Comparison of ENCODE assay signal across 8 cellular contexts in genomic region chr3:76585794-76586392, GRCh38.
DNase-seq lines count a peak whose midpoint lies in the region; ATAC-seq and TF ChIP-seq lines count a peak whose summit lies in the region.

No MANE protein-coding gene starts in this region.

- H3K9me3 ChIP-seq in RWPE2 (ENCODE audit: severe bottlenecking): no peaks in the 10 kb centered on the region

- in situ Hi-C loops in ACHN (cut with HindIII; ENCODE audit: low pct_ligation_motif_present, low pct_unique_long_range_greater_than_20kb, low sequenced_read_pairs) (no loop called here), GM13977 (cut with MboI; ENCODE audit: low pct_unique_long_range_greater_than_20kb, low sequenced_read_pairs, unreplicated experiment) (no loop called here)

- H3K4me3 ChIP-seq in RWPE2 (ENCODE audit: severe bottlenecking): no peak overlapping the region

- peak; percentile 63 for TF ChIP-seq CTCF in GM13977 (IDR thresholded peaks at IDR 0.05; ENCODE audit: extremely low read depth, insufficient read depth, missing control alignments)
- peak; percentile 84 for TF ChIP-seq CTCF in RWPE2 (IDR thresholded peaks at IDR 0.05; ENCODE audit: poor library complexity, severe bottlenecking)

- peak; percentile 28 for DNase-seq in ACHN
- DNase-seq in GM13977 (ENCODE audit: low spot score): peak; percentile 26
- DNase-seq in RWPE2 (ENCODE audit: low spot score): no peak
- DNase-seq in iPS-NIHi11 (ENCODE audit: low spot score): peak; percentile 29
- no peak for DNase-seq in stimulated activated CD4-positive, alpha-beta T cell treated with anti-CD3 and anti-CD28 coated beads, Interleukin-2, amount 100 ng/mL, for 48 hours
- no peak for DNase-seq in activated gamma-delta T cell treated with Interleukin-2 at 50 U/mL for 16 hours
- DNase-seq in caudate nucleus (lab: John Stamatoyannopoulos, UW): no peak

- no peak for ATAC-seq in RWPE2 (ENCODE audit: low read depth)
- ATAC-seq in HG02588 (IDR thresholded peaks at IDR 0.05; ENCODE audit: unreplicated experiment): no peak

- H3K27me3 ChIP-seq in RWPE2 (ENCODE audit: insufficient read depth, poor library complexity, severe bottlenecking): no peaks in the 10 kb centered on the region

- H3K27ac ChIP-seq in RWPE2 (ENCODE audit: poor library complexity, severe bottlenecking) (no peak overlapping the region), caudate nucleus (ENCODE audit: low read depth, low read length) (no peak overlapping the region)

- no peaks in the 10 kb centered on the region for H3K36me3 ChIP-seq in RWPE2 (ENCODE audit: low read depth)

- H3K4me1 ChIP-seq in RWPE2 (ENCODE audit: insufficient read depth, poor library complexity, severe bottlenecking): no peaks in the 10 kb centered on the region

Comparison
In these comparisons a context has a peak if more than half of its experiments do, and no peak if none do; other contexts are left out.
1. DNase-seq: peak in ACHN (single experiment), GM13977 (single experiment) and iPS-NIHi11 (single experiment); none in RWPE2 (single experiment), stimulated activated CD4-positive, alpha-beta T cell treated with anti-CD3 and anti-CD28 coated beads, Interleukin-2, amount 100 ng/mL, for 48 hours (0 of 2), activated gamma-delta T cell treated with Interleukin-2 at 50 U/mL for 16 hours (single experiment) and caudate nucleus (0 of 61).